Comparison of ENCODE assay signal across 10 cellular contexts in the genomic region with DNA sequence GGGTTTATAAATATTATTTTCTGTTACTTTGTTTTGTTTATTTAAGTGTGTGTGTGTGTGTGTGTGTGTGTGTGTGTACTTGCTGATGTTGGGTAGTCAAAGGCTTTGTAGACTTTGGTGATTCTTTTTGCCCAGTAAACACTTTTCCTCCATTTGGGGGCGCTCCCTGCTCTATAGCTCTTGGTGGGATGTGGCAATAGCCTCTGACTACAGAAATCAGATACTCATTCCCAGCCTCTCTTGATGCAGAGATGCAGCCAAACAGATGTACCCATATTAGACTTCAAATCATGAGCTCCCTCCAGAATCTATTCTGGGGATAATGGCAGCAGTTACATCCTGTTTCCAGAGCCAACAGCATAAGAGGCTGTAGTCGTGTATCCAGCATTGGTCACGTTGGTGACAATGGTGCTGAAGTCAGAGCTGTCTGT. TPM values are rescaled to one million over a fixed set of nuclear protein-coding genes. Genes with fewer than 3 reads are reported as not detected.
A peak's percentile ranks its signal among the peaks of the same experiment; 100 is the strongest.
DNase-seq lines count a peak whose midpoint lies in the region; ATAC-seq and TF ChIP-seq lines count a peak whose summit lies in the region.
"Had no signal": no experiment of that assay in that cellular context is flagged by ENCODE, and none has a peak within 500 bp of the region (broad histone marks: within the 10 kb centered on the region; RNA-seq: fewer than 3 reads in every experiment).

No MANE protein-coding gene starts in this region.

- H3K36me3 ChIP-seq in psoas muscle (ENCODE audit: insufficient read depth in 1 of 2, low read depth in 1 of 2) (no peaks in the 10 kb centered on the region), MG63 (no peaks in the 10 kb centered on the region)

- TF ChIP-seq CTCF in fibroblast of mammary gland (conservative IDR thresholded peaks at IDR 0.05; ENCODE audit: control insufficient read depth, insufficient read depth, low read depth, low read length) (peak; percentile 42), psoas muscle (IDR thresholded peaks at IDR 0.05) (peak; percentile 31)

- H3K4me3 Mint-ChIP-seq in T-helper 2 cell treated with Interferon-gamma antibody and Interleukin-4, amounts not matched to agents 5 μg/mL and 100 μg/mL, for 36 hours, result no peak overlapping the region
- H3K4me3 Mint-ChIP-seq: activated T-cell treated with anti-CD3 and anti-CD28 coated beads, Interleukin-2, amount 50 U/mL, for 4 hours had no signal

- ATAC-seq in psoas muscle, result peak; percentile 91 to 98 (median 96)
- ATAC-seq: activated T-cell treated with anti-CD3 and anti-CD28 coated beads, Interleukin-2, amount 50 U/mL, for 4 hours; PC-3 had no signal

- H3K9me3 ChIP-seq in psoas muscle (no peaks in the 10 kb centered on the region), MG63 (no peaks in the 10 kb centered on the region)

- H3K9me3 Mint-ChIP-seq in T-helper 2 cell treated with Interferon-gamma antibody and Interleukin-4, amounts not matched to agents 5 μg/mL and 100 μg/mL, for 36 hours, result peaks cover 14% of the 10 kb centered on the region

- 5 to 12% (median 10%) methylated on average over 3 of the region's 3 CpGs for WGBS in psoas muscle, 3 donors

- no peak overlapping the region for H3K27ac Mint-ChIP-seq in T-helper 2 cell treated with Interferon-gamma antibody and Interleukin-4, amounts not matched to agents 5 μg/mL and 100 μg/mL, for 36 hours

- peaks cover 19% of the 10 kb centered on the region for H3K4me1 ChIP-seq in psoas muscle

- H3K27ac ChIP-seq in psoas muscle, result peak overlapping the region; percentile 92

- H3K4me1 Mint-ChIP-seq in T-helper 2 cell treated with Interferon-gamma antibody and Interleukin-4, amounts not matched to agents 5 μg/mL and 100 μg/mL, for 36 hours (ENCODE audit: low read depth), result peaks cover 2% of the 10 kb centered on the region

- H3K27me3 ChIP-seq in psoas muscle (ENCODE audit: insufficient read depth in 3 of 3, low read length in 2 of 3) (no peaks in the 10 kb centered on the region), MG63 (no peaks in the 10 kb centered on the region)

- H3K27me3 Mint-ChIP-seq in T-helper 2 cell treated with Interferon-gamma antibody and Interleukin-4, amounts not matched to agents 5 μg/mL and 100 μg/mL, for 36 hours (ENCODE audit: low read depth), result no peaks in the 10 kb centered on the region

- no peaks in the 10 kb centered on the region for H3K36me3 Mint-ChIP-seq in T-helper 2 cell treated with Interferon-gamma antibody and Interleukin-4, amounts not matched to agents 5 μg/mL and 100 μg/mL, for 36 hours (ENCODE audit: low read depth)

- DNase-seq in DMS53 (lab: John Stamatoyannopoulos, UW) (peak; percentile 5), DMS53 treated with DMSO at 0.1 percent for 48 hours (lab: John Stamatoyannopoulos, UW; ENCODE audit: unreplicated experiment) (no peak), RPMI7951 (ENCODE audit: low read depth) (peak; percentile 29), fibroblast of mammary gland (ENCODE audit: low read depth) (peak; percentile 66), psoas muscle (no peak), NOMO-1 treated with dmso at 0.1 percent for 144 hours (lab: John Stamatoyannopoulos, UW; ENCODE audit: unreplicated experiment) (no peak), MG63 (no peak)
- DNase-seq in T-helper 2 cell treated with Interferon-gamma antibody and Interleukin-4, amounts not matched to agents 5 μg/mL and 100 μg/mL, for 36 hours (ENCODE audit: low spot score), result no peak
- DNase-seq: activated T-cell treated with anti-CD3 and anti-CD28 coated beads, Interleukin-2, amount 50 U/mL, for 4 hours; PC-3 had no signal

- intact Hi-C loops in psoas muscle (cut with DNase I), result loop anchor here (1.0 to 10.0 kb wide), 3 partner anchors 231 to 439 kb away; no protein-coding TSS in a partner anchor

- H3K4me3 ChIP-seq in fibroblast of mammary gland (ENCODE audit: control insufficient read depth, low read depth, low read length) (no peak overlapping the region), psoas muscle (no peak overlapping the region), MG63 (no peak overlapping the region)

RNA-seq across cellular contexts. Expression of gene APOL5, which starts 33.4 kb away (rescaled TPM):
- not detected in 2 replicates for total RNA-seq in RPMI7951 (2014; rRNA removed; shearing (Covaris generic))
- total RNA-seq in psoas muscle, result under 1 TPM in 1 of 4 donors, not detected in 3; 0.45 TPM
- polyA plus RNA-seq in psoas muscle, result under 1 TPM; 0.04 to 0.15 (median 0.04) TPM
- total RNA-seq in MG63 (2014; rRNA removed; shearing (Covaris generic); ENCODE audit: low replicate concordance), result not detected in 2 replicates
- total RNA-seq: activated T-cell treated with anti-CD3 and anti-CD28 coated beads, Interleukin-2, amount 50 U/mL, for 4 hours; PC-3 had no signal

RNA-seq across cellular contexts. Expression of gene APOL6, which starts 36.0 kb away (rescaled TPM):
- 16.2 and 17.8 TPM in 2 replicates for total RNA-seq in RPMI7951 (2014; rRNA removed; shearing (Covaris generic))
- total RNA-seq in psoas muscle, result 1 to 10 TPM; 1.8 to 9.5 (median 6.1) TPM
- polyA plus RNA-seq in psoas muscle, result 1 to 10 TPM in 2 of 3 donors, under 1 TPM in 1; 0.87 to 2.4 (median 1.0) TPM
- total RNA-seq in MG63 (2014; rRNA removed; shearing (Covaris generic); ENCODE audit: low replicate concordance), result 8.5 and 9.9 TPM in 2 replicates

Comparison
In these comparisons a context has a peak if more than half of its experiments do, and no peak if none do; other contexts are left out.
1. DNase-seq: peak in DMS53 (single experiment), RPMI7951 (single experiment) and fibroblast of mammary gland (single experiment); none in DMS53 treated with DMSO at 0.1 percent for 48 hours (single experiment), psoas muscle (0 of 2), T-helper 2 cell treated with Interferon-gamma antibody and Interleukin-4, amounts not matched to agents 5 μg/mL and 100 μg/mL, for 36 hours (single experiment), NOMO-1 treated with dmso at 0.1 percent for 144 hours (single experiment) and MG63 (single experiment).